Comparison of ENCODE assay signal across 8 cellular contexts in the genomic region with DNA sequence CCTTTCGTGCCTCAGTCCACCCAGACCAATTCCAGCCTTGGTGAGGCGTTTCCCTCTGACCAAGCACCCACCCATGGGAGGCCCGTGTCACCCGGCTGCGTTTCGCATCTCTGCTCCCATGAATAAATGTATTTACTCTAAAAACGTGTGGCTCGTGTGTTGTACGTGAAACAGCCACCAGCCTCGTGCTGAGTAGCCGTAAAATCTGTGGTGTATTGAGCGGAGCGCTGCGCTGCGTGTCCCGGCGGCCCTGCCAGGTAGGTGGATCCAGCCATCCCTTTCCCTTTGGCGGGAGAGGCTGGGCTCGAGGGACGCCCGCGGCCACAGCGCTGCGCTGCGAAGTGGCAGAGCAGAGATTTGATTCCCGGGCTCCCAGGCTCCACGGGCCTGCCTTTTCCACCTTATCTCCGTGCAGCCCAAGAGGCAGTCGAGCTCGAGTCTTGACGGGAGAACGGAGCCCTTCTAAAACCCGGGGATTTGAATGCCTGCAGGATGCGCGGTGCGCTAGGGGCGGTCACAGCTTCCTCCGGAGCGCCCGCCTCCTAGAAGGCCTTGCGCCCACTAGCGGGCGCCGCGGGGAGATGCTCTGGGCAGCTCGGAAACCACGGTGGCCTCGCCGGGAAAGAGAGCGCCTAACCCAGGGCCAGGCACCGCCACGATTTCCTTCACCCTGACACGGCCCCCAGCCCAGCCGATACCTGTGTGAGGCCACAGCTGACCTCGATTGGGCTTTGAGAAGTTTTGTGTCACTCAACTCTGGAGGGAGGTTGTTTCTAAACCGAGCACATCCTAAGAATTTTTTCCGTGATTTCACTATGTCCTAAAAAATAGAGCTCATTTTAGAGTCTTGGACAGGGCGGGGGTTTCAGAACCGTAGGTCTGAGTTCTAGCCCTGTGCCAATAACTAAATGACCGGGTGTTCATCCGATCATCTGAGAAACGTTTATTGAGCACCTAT. TPM values are rescaled to one million over a fixed set of nuclear protein-coding genes. Genes with fewer than 3 reads are reported as not detected.
DNase-seq lines count a peak whose midpoint lies in the region; ATAC-seq and TF ChIP-seq lines count a peak whose summit lies in the region.

No MANE protein-coding gene starts in this region.

- DNase-seq in DMS79 (lab: John Stamatoyannopoulos, UW) (peak; percentile 74), SIG-M5 treated with dmso at 0.1 percent for 504 hours (lab: John Stamatoyannopoulos, UW; ENCODE audit: unreplicated experiment) (peak; percentile 71), globus pallidus (ENCODE audit: low spot score) (peak; percentile 85), omental fat pad (ENCODE audit: low spot score) (peak; percentile 54)
- peak; percentile 52 to 75 (median 65) for DNase-seq in activated naive CD4-positive, alpha-beta T cell (lab: John Stamatoyannopoulos, UW)

- H3K36me3 ChIP-seq in KOPT-K1 (ENCODE audit: insufficient read depth, low read length), result no peaks in the 10 kb centered on the region

- H3K9me3 ChIP-seq in KOPT-K1 (ENCODE audit: insufficient read depth, low read length, poor library complexity, severe bottlenecking), result no peaks in the 10 kb centered on the region

- H3K27ac ChIP-seq in KOPT-K1 (ENCODE audit: low read depth, low read length, poor library complexity, severe bottlenecking) (peak overlapping the region; percentile 10), temporal lobe (ENCODE audit: low read depth, low read length) (peak overlapping the region; percentile 73)

- TF ChIP-seq CTCF in omental fat pad (IDR thresholded peaks at IDR 0.05), result peak in 1 of 3 donors; percentile 6

- ATAC-seq in GM21717 (IDR thresholded peaks at IDR 0.05; ENCODE audit: unreplicated experiment) (peak; percentile 52), omental fat pad (ENCODE audit: low FRiP score) (peak; percentile 76)

RNA-seq across cellular contexts. Expression of a gene that starts 3.9 kb away (rescaled TPM):
- total RNA-seq in omental fat pad (100 to 1,000 TPM in 1 of 4 donors, 10 to 100 TPM in 3; 64.8 to 119 (median 74.1) TPM), temporal lobe (82.9 TPM)

RNA-seq across cellular contexts. Expression of a gene that starts 15.4 kb away (rescaled TPM):
- total RNA-seq in omental fat pad, result under 1 TPM in 1 of 4 donors, not detected in 3; 0.19 TPM
- 31.0 TPM for total RNA-seq in temporal lobe

RNA-seq across cellular contexts. Expression of a gene that starts 56.9 kb away (rescaled TPM):
- not detected for total RNA-seq in omental fat pad
- not detected for total RNA-seq in temporal lobe

Comparison
In these comparisons a context has a peak if more than half of its experiments do, and no peak if none do; other contexts are left out.
1. Peak in every context shown above with its lines: DNase-seq, ATAC-seq and H3K27ac ChIP-seq.
2. RNA of a gene that starts 15.4 kb away (total RNA-seq): 31.0 TPM in temporal lobe (single experiment); 0.19 TPM in omental fat pad; every median in the first group is over 10 times any median in the second.